ENCODE assay signal across 7 cellular contexts in the genomic region with DNA sequence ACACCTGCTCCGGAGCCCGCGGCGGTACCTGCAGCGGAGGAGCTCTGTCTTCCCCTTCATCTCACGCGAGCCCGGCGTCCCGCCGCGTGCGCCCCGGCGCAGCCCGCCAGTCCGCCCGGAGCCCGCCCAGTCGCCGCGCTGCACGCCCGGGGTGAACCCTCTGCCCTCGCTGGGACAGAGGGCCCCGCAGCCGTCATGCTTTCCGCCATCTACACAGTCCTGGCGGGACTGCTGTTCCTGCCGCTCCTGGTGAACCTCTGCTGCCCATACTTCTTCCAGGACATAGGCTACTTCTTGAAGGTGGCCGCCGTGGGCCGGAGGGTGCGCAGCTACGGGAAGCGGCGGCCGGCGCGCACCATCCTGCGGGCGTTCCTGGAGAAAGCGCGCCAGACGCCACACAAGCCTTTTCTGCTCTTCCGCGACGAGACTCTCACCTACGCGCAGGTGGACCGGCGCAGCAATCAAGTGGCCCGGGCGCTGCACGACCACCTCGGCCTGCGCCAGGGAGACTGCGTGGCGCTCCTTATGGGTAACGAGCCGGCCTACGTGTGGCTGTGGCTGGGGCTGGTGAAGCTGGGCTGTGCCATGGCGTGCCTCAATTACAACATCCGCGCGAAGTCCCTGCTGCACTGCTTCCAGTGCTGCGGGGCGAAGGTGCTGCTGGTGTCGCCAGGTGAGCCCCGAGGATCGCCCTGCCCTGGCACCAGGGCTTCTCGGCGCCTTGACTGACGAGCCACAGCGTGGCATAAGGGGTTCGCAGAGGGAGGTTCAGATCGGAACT. TPM values are rescaled to one million over a fixed set of nuclear protein-coding genes. Genes with fewer than 3 reads are reported as not detected.
DNase-seq lines count a peak whose midpoint lies in the region; ATAC-seq, FAIRE-seq and TF ChIP-seq lines count a peak whose summit lies in the region.

No MANE protein-coding gene starts in this region.

- no peaks in the 10 kb centered on the region for H3K4me1 ChIP-seq in pancreas

- peak overlapping the region; percentile 45 to 72 (median 58) for H3K4me3 ChIP-seq in pancreas

- H3K27ac Mint-ChIP-seq in activated T-helper 1 cell treated with anti-CD3 and anti-CD28 coated beads, Interleukin-12 subunit alpha, Interleukin-12 subunit beta, Interleukin-2, Interleukin-4 antibody, amounts not matched to agents 30 ng/mL and 10 ng/mL and 1 ng/mL, durations not matched to agents 14 hours and 24 hours and 36 hours = peak overlapping the region; percentile 88

- peaks cover 60% of the 10 kb centered on the region for H3K4me1 Mint-ChIP-seq in activated T-helper 1 cell treated with anti-CD3 and anti-CD28 coated beads, Interleukin-12 subunit alpha, Interleukin-12 subunit beta, Interleukin-2, Interleukin-4 antibody, amounts not matched to agents 30 ng/mL and 10 ng/mL and 1 ng/mL, durations not matched to agents 14 hours and 24 hours and 36 hours (ENCODE audit: low read depth)

- no peak overlapping the region for H3K27ac ChIP-seq in pancreas

- no peaks in the 10 kb centered on the region for H3K27me3 Mint-ChIP-seq in activated T-helper 1 cell treated with anti-CD3 and anti-CD28 coated beads, Interleukin-12 subunit alpha, Interleukin-12 subunit beta, Interleukin-2, Interleukin-4 antibody, amounts not matched to agents 30 ng/mL and 10 ng/mL and 1 ng/mL, durations not matched to agents 14 hours and 24 hours and 36 hours (ENCODE audit: insufficient read depth)

- H3K36me3 ChIP-seq in pancreas = no peaks in the 10 kb centered on the region

- peak overlapping the region; percentile 96 for H3K4me3 Mint-ChIP-seq in activated T-helper 1 cell treated with anti-CD3 and anti-CD28 coated beads, Interleukin-12 subunit alpha, Interleukin-12 subunit beta, Interleukin-2, Interleukin-4 antibody, amounts not matched to agents 30 ng/mL and 10 ng/mL and 1 ng/mL, durations not matched to agents 14 hours and 24 hours and 36 hours

- TF ChIP-seq POLR2A in GM12891 (IDR thresholded peaks at IDR 0.05; ENCODE audit: low read depth, low read length) = no peak

- H3K27me3 ChIP-seq in pancreas = peaks cover 0 to 7% (median 0%) of the 10 kb centered on the region in 4 donors

- H3K36me3 Mint-ChIP-seq in activated T-helper 1 cell treated with anti-CD3 and anti-CD28 coated beads, Interleukin-12 subunit alpha, Interleukin-12 subunit beta, Interleukin-2, Interleukin-4 antibody, amounts not matched to agents 30 ng/mL and 10 ng/mL and 1 ng/mL, durations not matched to agents 14 hours and 24 hours and 36 hours (ENCODE audit: low read depth) = peaks cover 15% of the 10 kb centered on the region

- no peaks in the 10 kb centered on the region for H3K9me3 Mint-ChIP-seq in activated T-helper 1 cell treated with anti-CD3 and anti-CD28 coated beads, Interleukin-12 subunit alpha, Interleukin-12 subunit beta, Interleukin-2, Interleukin-4 antibody, amounts not matched to agents 30 ng/mL and 10 ng/mL and 1 ng/mL, durations not matched to agents 14 hours and 24 hours and 36 hours

- DNase-seq in GM12891 (ENCODE audit: insufficient read length, low spot score) (peak; percentile 49), NCI-H345 treated with DMSO at 0.1 percent for 48 hours (lab: John Stamatoyannopoulos, UW; ENCODE audit: unreplicated experiment) (peak; percentile 16), germinal center (ENCODE audit: low spot score) (peak; percentile 48), pancreas (peak; percentile 3 to 86 (median 20)), foreskin melanocyte (no peak)
- peak; percentile 53 for DNase-seq in activated T-helper 1 cell treated with anti-CD3 and anti-CD28 coated beads, Interleukin-12 subunit alpha, Interleukin-12 subunit beta, Interleukin-2, Interleukin-4 antibody, amounts not matched to agents 30 ng/mL and 10 ng/mL and 1 ng/mL, durations not matched to agents 14 hours and 24 hours and 36 hours (ENCODE audit: low spot score)

- FAIRE-seq in GM12891 (lab: Jason Lieb, UNC) (peak; percentile 45), pancreas (lab: Jason Lieb, UNC) (no peak)

- intact Hi-C loops in activated T-helper 1 cell treated with anti-CD3 and anti-CD28 coated beads, Interleukin-12 subunit alpha, Interleukin-12 subunit beta, Interleukin-2, Interleukin-4 antibody, amounts not matched to agents 30 ng/mL and 10 ng/mL and 1 ng/mL, durations not matched to agents 14 hours and 24 hours and 36 hours (cut with micrococcal nuclease) = loop anchor here (1.0 to 10.0 kb wide), 10 partner anchors 32 to 725 kb away; partner anchors contain the start of genes AP4E1, DTWD1, FAM227B and USP8
- intact Hi-C loops in pancreas (cut with DNase I) = no loop called here

- H3K9me3 ChIP-seq in pancreas = no peaks in the 10 kb centered on the region

- no peak for TF ChIP-seq CTCF in pancreas (IDR thresholded peaks at IDR 0.05)

- ATAC-seq in HG02678 (IDR thresholded peaks at IDR 0.05; ENCODE audit: unreplicated experiment) (peak; percentile 49), pancreas (peak; percentile 55 to 80 (median 74))

- WGBS in pancreas, 2 donors = 1% methylated on average over 77 of the region's 77 CpGs

TF ChIP-seq in GM12891, 5 proteins besides CTCF, POLR2A, EP300 and RAD21:
- no peak for TF ChIP-seq POLR2AphosphoS5 (IDR thresholded peaks at IDR 0.05; ENCODE audit: low read depth, low read length)
- no peak for TF ChIP-seq PAX5 (IDR thresholded peaks at IDR 0.05; ENCODE audit: insufficient read depth, low read length, severe bottlenecking)
- no peak for TF ChIP-seq SPI1 (IDR thresholded peaks at IDR 0.05; ENCODE audit: low read depth, low read length)
- TF ChIP-seq POU2F2 (IDR thresholded peaks at IDR 0.05; ENCODE audit: low read depth, low read length) = no peak
- TF ChIP-seq TAF1 (IDR thresholded peaks at IDR 0.05; ENCODE audit: low read depth, low read length) = no peak
TF ChIP-seq in GM12891: peak in this region for 0.

RNA-seq across cellular contexts. Expression of gene SLC27A2, which starts 0.4 kb away (rescaled TPM):
- 0.22 TPM for polyA plus RNA-seq in GM12891 (2012; ENCODE audit: low read depth, missing spikeins)
- total RNA-seq in activated T-helper 1 cell treated with anti-CD3 and anti-CD28 coated beads, Interleukin-12 subunit alpha, Interleukin-12 subunit beta, Interleukin-2, Interleukin-4 antibody, amounts not matched to agents 30 ng/mL and 10 ng/mL and 1 ng/mL, durations not matched to agents 14 hours and 24 hours and 36 hours = 78.0 and 78.7 TPM in 2 replicates
- 1 to 10 TPM; 3.1 to 6.1 (median 3.6) TPM for total RNA-seq in pancreas
- polyA plus RNA-seq in pancreas = 1 to 10 TPM; 1.5 to 2.3 TPM

Comparison
In these comparisons a context has a peak if more than half of its experiments do, and no peak if none do; other contexts are left out.
1. RNA of gene SLC27A2, which starts 0.4 kb away (total RNA-seq): 78.0 to 78.7 TPM in activated T-helper 1 cell treated with anti-CD3 and anti-CD28 coated beads, Interleukin-12 subunit alpha, Interleukin-12 subunit beta, Interleukin-2, Interleukin-4 antibody, amounts not matched to agents 30 ng/mL and 10 ng/mL and 1 ng/mL, durations not matched to agents 14 hours and 24 hours and 36 hours; 3.1 to 6.1 TPM in pancreas; every median in the first group is over 10 times any median in the second.